ENCODE assay signal across 1 cellular context in genomic region chr7:74083928-74084721, GRCh38.
A peak's percentile ranks its signal among the peaks of the same experiment; 100 is the strongest.
TF ChIP-seq lines count a peak whose summit lies in the region.

No MANE protein-coding gene starts in this region.

TF ChIP-seq in GM12878, 131 proteins besides CTCF, POLR2A, EP300 and RAD21 (continued from another document):
- TF ChIP-seq E4F1 (IDR thresholded peaks at IDR 0.05; ENCODE audit: borderline replicate concordance, partially characterized antibody) (no peak), KDM1A (IDR thresholded peaks at IDR 0.05; ENCODE audit: borderline replicate concordance) (no peak), E2F8 (IDR thresholded peaks at IDR 0.05; ENCODE audit: low read depth, partially characterized antibody) (no peak), MXI1 (IDR thresholded peaks at IDR 0.05; ENCODE audit: low read depth, low read length) (0 out of 2 replicates have a peak, but pooled peaks have one; percentile 26), IKZF2 (IDR thresholded peaks at IDR 0.05) (no peak), ZNF687 (IDR thresholded peaks at IDR 0.05) (no peak)
TF ChIP-seq in GM12878: peak in this region for 1.
